In the genomic region with DNA sequence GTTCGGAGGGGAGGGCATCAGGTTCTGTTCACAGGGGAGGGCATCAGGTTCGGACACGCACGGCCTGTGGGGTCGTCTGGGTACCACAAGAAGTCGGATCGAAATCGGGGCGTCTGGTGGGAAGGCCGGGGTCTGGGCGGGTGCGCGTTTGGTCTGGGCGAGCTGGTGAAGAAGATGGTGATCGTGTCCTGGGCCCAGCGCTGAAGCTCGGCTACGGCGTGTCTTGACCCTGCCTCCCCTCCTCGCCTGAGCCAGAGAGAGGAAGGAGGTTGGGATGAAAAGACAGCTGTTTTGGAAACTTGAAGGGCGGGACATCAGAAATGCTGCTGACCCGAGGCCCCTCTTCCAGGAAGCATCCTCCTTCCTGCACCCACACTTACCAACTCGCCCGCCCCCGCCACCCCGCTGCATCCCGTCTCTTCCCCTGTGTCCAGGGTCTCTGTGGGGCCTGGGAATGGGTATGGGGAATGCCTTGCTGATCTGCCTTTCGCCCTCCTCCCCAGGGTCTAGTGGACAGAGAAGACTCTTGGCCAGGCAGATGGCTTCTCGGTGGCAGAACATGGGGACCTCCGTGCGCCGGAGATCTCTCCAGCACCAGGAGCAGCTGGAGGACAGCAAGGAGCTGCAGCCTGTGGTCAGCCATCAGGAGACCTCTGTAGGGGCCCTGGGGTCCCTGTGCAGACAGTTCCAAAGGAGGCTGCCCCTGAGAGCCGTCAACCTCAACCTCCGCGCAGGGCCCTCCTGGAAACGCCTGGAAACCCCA, we compare ENCODE assay signal across 8 cellular contexts. TPM values are rescaled to one million over a fixed set of nuclear protein-coding genes. Genes with fewer than 3 reads are reported as not detected.
A peak's percentile ranks its signal among the peaks of the same experiment; 100 is the strongest.
DNase-seq lines count a peak whose midpoint lies in the region; ATAC-seq and TF ChIP-seq lines count a peak whose summit lies in the region.

No MANE protein-coding gene starts in this region.

- peak overlapping the region; percentile 40 for H3K9ac ChIP-seq in fibroblast of lung (ENCODE audit: insufficient read depth, low read length)
- H3K9ac ChIP-seq in parathyroid adenoma, result no peak overlapping the region

- H3K27ac ChIP-seq in SJCRH30 (peak overlapping the region; percentile 91), fibroblast of lung (ENCODE audit: insufficient read depth, low read length) (peak overlapping the region; percentile 28), parathyroid adenoma (no peak overlapping the region)

- CTCF ChIA-PET in Caco-2 (lab: Charles Lee), result interaction anchor here (0.7 kb wide), 1 partner anchor 9 kb away, joined by 6 read pairs; no protein-coding TSS in a partner anchor

- no peaks in the 10 kb centered on the region for H3K9me3 ChIP-seq in Caco-2
- H3K9me3 ChIP-seq in SJCRH30 (replicated peaks), result no peaks in the 10 kb centered on the region
- no peaks in the 10 kb centered on the region for H3K9me3 ChIP-seq in fibroblast of lung (ENCODE audit: control insufficient read depth, insufficient read depth, low read depth, low read length)
- no peaks in the 10 kb centered on the region for H3K9me3 ChIP-seq in parathyroid adenoma (ENCODE audit: control insufficient read depth, low read length)

- peak overlapping the region; percentile 83 for H3K4me3 Mint-ChIP-seq in Caco-2 (ENCODE audit: unreplicated experiment)

- peaks cover 6% of the 10 kb centered on the region for H3K36me3 Mint-ChIP-seq in Caco-2 (ENCODE audit: insufficient read depth, unreplicated experiment)

- peak overlapping the region; percentile 85 for H3K27ac Mint-ChIP-seq in Caco-2 (ENCODE audit: unreplicated experiment)

- DNase-seq in Caco-2 (no peak), SJCRH30 (peak; percentile 18 to 36), fibroblast of lung (ENCODE audit: low read depth in 2 of 2) (no peak), NCI-H2227 treated with DMSO at 0.1 percent for 48 hours (lab: John Stamatoyannopoulos, UW) (no peak), activated gamma-delta T cell (lab: John Stamatoyannopoulos, UW) (no peak), SHP77 (lab: John Stamatoyannopoulos, UW) (no peak)

- H3K4me2 ChIP-seq in fibroblast of lung (ENCODE audit: extremely low read depth, insufficient read depth, low read length) (peak overlapping the region; percentile 90), parathyroid adenoma (ENCODE audit: low read length) (peak overlapping the region; percentile 94)

- no peaks in the 10 kb centered on the region for H3K4me1 Mint-ChIP-seq in Caco-2 (ENCODE audit: low read depth, unreplicated experiment)

- BruUV-seq in Caco-2 (replicated peaks; lab: Mats Ljungman, UMichigan), result TSS peak; percentile 57

- no peaks in the 10 kb centered on the region for H4K20me1 ChIP-seq in fibroblast of lung (ENCODE audit: control insufficient read depth, extremely low read depth, insufficient read depth, low read length)

- no peaks in the 10 kb centered on the region for H3K27me3 ChIP-seq in Caco-2 (replicated peaks; ENCODE audit: control insufficient read depth, insufficient read depth, low read length)
- H3K27me3 ChIP-seq in SJCRH30, result no peaks in the 10 kb centered on the region
- H3K27me3 ChIP-seq in fibroblast of lung (ENCODE audit: control insufficient read depth, insufficient read depth, low read length), result peaks cover 3% of the 10 kb centered on the region
- no peaks in the 10 kb centered on the region for H3K27me3 ChIP-seq in parathyroid adenoma (ENCODE audit: control insufficient read depth, insufficient read depth, low read length)

- intact Hi-C loops in Caco-2 (cut with micrococcal nuclease; ENCODE audit: unreplicated experiment), result no loop called here

- ATAC-seq in GM19397 (IDR thresholded peaks at IDR 0.05; ENCODE audit: unreplicated experiment), result no peak

- H2AFZ ChIP-seq in fibroblast of lung (ENCODE audit: low read length) (peak overlapping the region; percentile 47), parathyroid adenoma (peak overlapping the region; percentile 74)

- H3K27me3 Mint-ChIP-seq in Caco-2 (ENCODE audit: insufficient read depth, unreplicated experiment), result no peaks in the 10 kb centered on the region

- H3K4me3 ChIP-seq in Caco-2 (ENCODE audit: low read depth, low read length) (peak overlapping the region; percentile 68), SJCRH30 (peak overlapping the region; percentile 86), fibroblast of lung (replicated peaks in 1 of 4; ENCODE audit: control extremely low read depth in 1 of 4, insufficient read depth in 1 of 4, low read depth in 3 of 4, low read length in 4 of 4) (peak overlapping the region; percentile 56 to 79 (median 76)), parathyroid adenoma (ENCODE audit: low read depth, low read length) (peak overlapping the region; percentile 67)

- TF ChIP-seq CTCF in Caco-2 (IDR thresholded peaks at IDR 0.05; ENCODE audit: insufficient read depth in 1 of 2, low read depth in 1 of 2, low read length in 1 of 2, severe bottlenecking in 1 of 2, unreplicated experiment in 1 of 2) (no peak), fibroblast of lung (conservative IDR thresholded peaks at IDR 0.05 in 1 of 2, IDR thresholded peaks at IDR 0.05 in 1 of 2; ENCODE audit: low read depth in 1 of 2, low read length in 2 of 2) (no peak), parathyroid adenoma (IDR thresholded peaks at IDR 0.05) (no peak)

- no peaks in the 10 kb centered on the region for H3K9me3 Mint-ChIP-seq in Caco-2 (ENCODE audit: unreplicated experiment)

- H3K4me1 ChIP-seq in Caco-2, result no peaks in the 10 kb centered on the region
- H3K4me1 ChIP-seq in SJCRH30, result peaks cover 5% of the 10 kb centered on the region
- peaks cover 12% of the 10 kb centered on the region for H3K4me1 ChIP-seq in fibroblast of lung (ENCODE audit: control insufficient read depth, extremely low read depth, insufficient read depth, low read length)
- H3K4me1 ChIP-seq in parathyroid adenoma, result peaks cover 5% of the 10 kb centered on the region

- H3K36me3 ChIP-seq in Caco-2 (ENCODE audit: control insufficient read depth, insufficient read depth, low read length) (no peaks in the 10 kb centered on the region), SJCRH30 (peaks cover 27% of the 10 kb centered on the region), fibroblast of lung (ENCODE audit: control insufficient read depth, insufficient read depth, low read length) (peaks cover 3% of the 10 kb centered on the region), parathyroid adenoma (ENCODE audit: control insufficient read depth, insufficient read depth, low read length) (no peaks in the 10 kb centered on the region)

- no peaks in the 10 kb centered on the region for H3K79me2 ChIP-seq in fibroblast of lung (ENCODE audit: control insufficient read depth, insufficient read depth, low read length)
- H3K79me2 ChIP-seq in parathyroid adenoma, result no peaks in the 10 kb centered on the region

- POLR2A ChIA-PET in Caco-2 (lab: Charles Lee), result interaction anchor here (0.7 kb wide), 1 partner anchor 11 kb away, joined by 4 read pairs; no protein-coding TSS in a partner anchor

RNA-seq across cellular contexts. Expression of a gene that starts 0.5 kb away (rescaled TPM):
- total RNA-seq in Caco-2 (2022) (15.8 and 15.9 TPM in 2 replicates), fibroblast of lung (1.5 and 10.6 TPM in 2 replicates)
- total RNA-seq in SJCRH30 (2014; rRNA removed; shearing (Covaris generic)), result 87.2 and 94.7 TPM in 2 replicates
- polyA plus RNA-seq in fibroblast of lung, result 6.5 and 18.5 TPM in 2 replicates
- 7.2 and 23.1 TPM in 2 replicates for polyA plus RNA-seq in fibroblast of lung (2012)
- 9.3 and 17.5 TPM in 2 replicates for polyA minus RNA-seq in fibroblast of lung (ENCODE audit: low replicate concordance)

RNA-seq across cellular contexts. Expression of a gene that starts 9.8 kb away (rescaled TPM):
- total RNA-seq in Caco-2 (2022) (not detected in 2 replicates), fibroblast of lung (under 0.01 TPM in 1 of 2 replicates, not detected in the other)
- total RNA-seq in SJCRH30 (2014; rRNA removed; shearing (Covaris generic)), result 0.42 TPM in 1 of 2 replicates, not detected in the other
- 0.05 TPM in 1 of 2 replicates, not detected in the other for polyA plus RNA-seq in fibroblast of lung
- not detected in 2 replicates for polyA plus RNA-seq in fibroblast of lung (2012)
- polyA minus RNA-seq in fibroblast of lung (ENCODE audit: low replicate concordance), result not detected in 2 replicates

Comparison
In these comparisons a context has a peak if more than half of its experiments do, and no peak if none do; other contexts are left out.
1. DNase-seq: peak in SJCRH30 (2 of 2); none in Caco-2 (0 of 2), fibroblast of lung (0 of 2), NCI-H2227 treated with DMSO at 0.1 percent for 48 hours (single experiment), activated gamma-delta T cell (single experiment) and SHP77 (0 of 2).
2. Peak in every context shown above with its lines, with median percentiles within 50 percentile points of each other: H3K4me3 ChIP-seq.